Comparison of ENCODE assay signal across 8 cellular contexts in genomic region chr17:8152981-8153549, GRCh38. TPM values are rescaled to one million over a fixed set of nuclear protein-coding genes. Genes with fewer than 3 reads are reported as not detected.
DNase-seq lines count a peak whose midpoint lies in the region; ATAC-seq and TF ChIP-seq lines count a peak whose summit lies in the region.
"Had no signal": no experiment of that assay in that cellular context is flagged by ENCODE, and none has a peak within 500 bp of the region (broad histone marks: within the 10 kb centered on the region; RNA-seq: fewer than 3 reads in every experiment).

No MANE protein-coding gene starts in this region.

- peak overlapping the region; percentile 80 for H3K18ac ChIP-seq in H9 (ENCODE audit: insufficient read length, low read depth, low read length)

- no peak overlapping the region for H4K91ac ChIP-seq in H9 (ENCODE audit: insufficient read length, low read depth, low read length)

- peaks cover 3% of the 10 kb centered on the region for H3K27me3 Mint-ChIP-seq in H9 (ENCODE audit: low read depth)

- TF ChIP-seq POLR2A in gastroesophageal sphincter (IDR thresholded peaks at IDR 0.05): no peak

- no peak overlapping the region for H3T11ph ChIP-seq in H9 (ENCODE audit: low read length)

- no peaks in the 10 kb centered on the region for H3K9me3 ChIP-seq in H9 (ENCODE audit: control insufficient read depth, low read depth, low read length)
- H3K9me3 ChIP-seq in SU-DHL-6 (ENCODE audit: insufficient read depth, low read length): no peaks in the 10 kb centered on the region
- H3K9me3 ChIP-seq in gastroesophageal sphincter: no peaks in the 10 kb centered on the region
- H3K9me3 ChIP-seq in skeletal muscle tissue (ENCODE audit: control insufficient read depth in 3 of 3, low read length in 3 of 3): no peaks in the 10 kb centered on the region

- H3K4me3 Mint-ChIP-seq in H9: peak overlapping the region; percentile 14 to 97; a peak in 3 of 5 replicates

- H2BK15ac ChIP-seq in H9 (ENCODE audit: low read depth, low read length): no peak overlapping the region

- no peak for ATAC-seq in gastroesophageal sphincter
- ATAC-seq in GM21576 (IDR thresholded peaks at IDR 0.05; ENCODE audit: unreplicated experiment): no peak

- H4K8ac ChIP-seq in H9 (replicated peaks; ENCODE audit: insufficient read length, low read depth, low read length): no peak overlapping the region

- no peak overlapping the region for H2BK5ac ChIP-seq in H9 (ENCODE audit: insufficient read length, low read length)

- H3K23ac ChIP-seq in H9 (ENCODE audit: insufficient read length, low read depth, low read length): no peak overlapping the region

- no CpG with 5 or more reads among the region's 9 CpGs for WGBS in H9 (ENCODE audit: extremely low coverage, insufficient read length, low lambda C conversion rate)
- WGBS in gastroesophageal sphincter (ENCODE audit: low coverage in 1 of 2), 2 donors: 44 to 48% methylated on average over 5 to 9 of the region's 9 CpGs

- H3K4me1 ChIP-seq in H9 (ENCODE audit: insufficient read depth, low read length) (peaks cover 5% of the 10 kb centered on the region), gastroesophageal sphincter (peaks cover 0 to 58% (median 31%) of the 10 kb centered on the region in 3 donors), skeletal muscle tissue (ENCODE audit: control insufficient read depth in 3 of 3, insufficient read depth in 3 of 3, low read length in 3 of 3) (peaks cover 61 to 72% (median 66%) of the 10 kb centered on the region in 3 donors)

- no peak overlapping the region for H2AK5ac ChIP-seq in H9 (ENCODE audit: insufficient read length, low read length)

- H3F3A ChIP-seq in SU-DHL-6 (ENCODE audit: insufficient read depth): 0 out of 2 replicates have a peak, but pooled peaks cover 3% of the 10 kb centered on the region

- no peak overlapping the region for H4K5ac ChIP-seq in H9 (ENCODE audit: insufficient read length, low read depth, low read length)

- H3K36me3 ChIP-seq in SU-DHL-6 (ENCODE audit: low read length) (no peaks in the 10 kb centered on the region), gastroesophageal sphincter (peaks cover 0 to 36% of the 10 kb centered on the region in 2 donors), skeletal muscle tissue (ENCODE audit: control insufficient read depth in 3 of 3, insufficient read depth in 3 of 3, low read length in 3 of 3) (peaks cover 28 to 34% (median 32%) of the 10 kb centered on the region in 3 donors)

- H2AFZ ChIP-seq in H9 (ENCODE audit: low read length): no peak overlapping the region
- no peak overlapping the region for H2AFZ ChIP-seq in SU-DHL-6 (ENCODE audit: low read depth, low read length, severe bottlenecking)

- H4K20me1 ChIP-seq in H9 (ENCODE audit: control insufficient read depth, insufficient read depth, insufficient read length) (no peaks in the 10 kb centered on the region), SU-DHL-6 (ENCODE audit: low read depth, low read length) (no peaks in the 10 kb centered on the region)

- no peak overlapping the region for H2BK20ac ChIP-seq in H9 (ENCODE audit: low read depth, low read length, poor library complexity, severe bottlenecking)

- no peak overlapping the region for H3K56ac ChIP-seq in H9 (ENCODE audit: insufficient read length, low read depth, low read length)

- peak overlapping the region; percentile 3 to 98 (median 95); a peak in 5 of 7 replicates for H3K27ac Mint-ChIP-seq in H9

- H3K23me2 ChIP-seq in H9 (ENCODE audit: insufficient read length, low read depth, low read length, poor library complexity, severe bottlenecking): peaks cover 21% of the 10 kb centered on the region

- peaks cover 2% of the 10 kb centered on the region for H3K79me1 ChIP-seq in H9 (ENCODE audit: insufficient read depth, low read depth, low read length, poor library complexity, severe bottlenecking)

- peak overlapping the region; percentile 83 for H2BK12ac ChIP-seq in H9 (ENCODE audit: insufficient read length, low read depth, low read length)

- DNase-seq in H9 (peak; percentile 43), NCI-H2227 (lab: John Stamatoyannopoulos, UW; ENCODE audit: unreplicated experiment) (no peak), NCI-H1694 treated with DMSO at 0.1 percent for 48 hours (lab: John Stamatoyannopoulos, UW) (no peak)

- no peak for TF ChIP-seq EP300 in gastroesophageal sphincter (IDR thresholded peaks at IDR 0.05)

- no peaks in the 10 kb centered on the region for H3K9me3 Mint-ChIP-seq in H9

- H3K9me2 ChIP-seq in SU-DHL-6 (replicated peaks; ENCODE audit: insufficient read depth, low read length): no peaks in the 10 kb centered on the region

- H3K4me3 ChIP-seq in SU-DHL-6 (ENCODE audit: insufficient read depth, low read length, poor library complexity, severe bottlenecking) (no peak overlapping the region), gastroesophageal sphincter (peak overlapping the region; percentile 77 to 79), skeletal muscle tissue (ENCODE audit: low read length in 3 of 3) (peak overlapping the region; percentile 89 to 94 (median 90))

- TF ChIP-seq CTCF in H9 (conservative IDR thresholded peaks at IDR 0.05) (no peak), SU-DHL-6 (IDR thresholded peaks at IDR 0.05; ENCODE audit: insufficient read depth, low read length, poor library complexity, severe bottlenecking) (no peak), gastroesophageal sphincter (IDR thresholded peaks at IDR 0.05) (no peak)

- no peaks in the 10 kb centered on the region for H3K27me3 ChIP-seq in H9 (ENCODE audit: insufficient read depth, low read length)
- no peaks in the 10 kb centered on the region for H3K27me3 ChIP-seq in SU-DHL-6 (ENCODE audit: low read length)
- H3K27me3 ChIP-seq in gastroesophageal sphincter: no peaks in the 10 kb centered on the region
- no peaks in the 10 kb centered on the region for H3K27me3 ChIP-seq in skeletal muscle tissue (ENCODE audit: control insufficient read depth in 3 of 3, insufficient read depth in 3 of 3, low read length in 3 of 3)

- H2BK120ac ChIP-seq in H9 (ENCODE audit: low read depth, low read length, poor library complexity, severe bottlenecking): no peak overlapping the region

- no peaks in the 10 kb centered on the region for H3K79me2 ChIP-seq in H9 (ENCODE audit: insufficient read depth, low read length)
- H3K79me2 ChIP-seq in SU-DHL-6 (ENCODE audit: insufficient read depth, low read length): peaks cover 8% of the 10 kb centered on the region; the same call in 1 of the 2 replicates

- peaks cover 11 to 19% (median 17%) of the 10 kb centered on the region in 3 experiments; a peak in 6 of 7 replicates for H3K36me3 Mint-ChIP-seq in H9 (ENCODE audit: insufficient read depth in 1 of 3, low read depth in 3 of 3)

- peak overlapping the region; percentile 23 for H3K4me2 ChIP-seq in H9 (ENCODE audit: insufficient read depth, insufficient read length, low read length)
- H3K4me2 ChIP-seq in SU-DHL-6 (ENCODE audit: low read depth, low read length, poor library complexity, severe bottlenecking): peak overlapping the region; percentile 67

- no peak overlapping the region; the same call in 1 of the 2 replicates for H3K4ac ChIP-seq in H9 (ENCODE audit: low read depth, low read length)

- H3K27ac ChIP-seq in H9 (ENCODE audit: insufficient read length, low read depth, low read length) (no peak overlapping the region), SU-DHL-6 (ENCODE audit: low read depth, low read length) (no peak overlapping the region), gastroesophageal sphincter (peak overlapping the region; percentile 98 to 100 (median 99)), skeletal muscle tissue (ENCODE audit: low read depth, low read length) (peak overlapping the region; percentile 100)

- no peak overlapping the region for H3K9ac ChIP-seq in H9 (ENCODE audit: extremely low read depth, insufficient read length, low read length)
- H3K9ac ChIP-seq in SU-DHL-6 (ENCODE audit: low read length): no peak overlapping the region; the same call in 1 of the 2 replicates
- peak overlapping the region; percentile 67 to 100 (median 100) for H3K9ac ChIP-seq in skeletal muscle tissue (ENCODE audit: low read depth in 1 of 3, low read length in 3 of 3)

- peaks cover 21 to 25% of the 10 kb centered on the region in 2 experiments for H3K4me1 Mint-ChIP-seq in H9

- H3K14ac ChIP-seq in H9 (ENCODE audit: insufficient read depth, low read length): 0 out of 2 replicates have a peak overlapping the region, but pooled peaks have one; percentile 11

RNA-seq across cellular contexts. Expression of gene PER1, which starts 0.9 kb away (rescaled TPM):
- total RNA-seq in H9 (2021) (36.5 and 37.2 TPM in 2 replicates), gastroesophageal sphincter (100 to 1,000 TPM in 3 of 4 donors, 10 to 100 TPM in 1; 67.1 to 188 (median 136) TPM), skeletal muscle tissue (37.1 TPM)

RNA-seq across cellular contexts. Expression of gene VAMP2, which starts 9.7 kb away (rescaled TPM):
- total RNA-seq in H9 (2021): 22.8 and 22.9 TPM in 2 replicates
- total RNA-seq in gastroesophageal sphincter: 10 to 100 TPM; 14.6 to 39.8 (median 33.4) TPM
- 8.4 TPM for total RNA-seq in skeletal muscle tissue

RNA-seq across cellular contexts. Expression of gene TMEM107, which starts 23.1 kb away (rescaled TPM):
- 12.7 and 14.3 TPM in 2 replicates for total RNA-seq in H9 (2021)
- 10 to 100 TPM; 11.2 to 18.8 (median 15.5) TPM for total RNA-seq in gastroesophageal sphincter
- total RNA-seq in skeletal muscle tissue: 25.1 TPM

RNA-seq across cellular contexts. Expression of gene HES7, which starts 29.2 kb away (rescaled TPM):
- 0.26 and 0.33 TPM in 2 replicates for total RNA-seq in H9 (2021)
- total RNA-seq in gastroesophageal sphincter: under 1 TPM in 2 of 4 donors, not detected in 2; 0.89 to 0.94 TPM
- total RNA-seq in skeletal muscle tissue: under 0.01 TPM

RNA-seq across cellular contexts. Expression of gene ALOXE3, which starts 34.8 kb away (rescaled TPM):
- total RNA-seq in H9 (2021) (0.13 and 0.42 TPM in 2 replicates), gastroesophageal sphincter (under 1 TPM in 1 of 4 donors, not detected in 3; 0.37 TPM), skeletal muscle tissue (not detected)
- total RNA-seq: NCI-H460 had no signal

Comparison
In these comparisons a context has a peak if more than half of its experiments do, and no peak if none do; other contexts are left out.
1. H3K27ac ChIP-seq: peak in gastroesophageal sphincter (4 of 4) and skeletal muscle tissue (single experiment); none in H9 (single experiment) and SU-DHL-6 (single experiment).
2. H3K9ac ChIP-seq: peak in skeletal muscle tissue (3 of 3); none in H9 (single experiment) and SU-DHL-6 (single experiment).